In the genomic region with DNA sequence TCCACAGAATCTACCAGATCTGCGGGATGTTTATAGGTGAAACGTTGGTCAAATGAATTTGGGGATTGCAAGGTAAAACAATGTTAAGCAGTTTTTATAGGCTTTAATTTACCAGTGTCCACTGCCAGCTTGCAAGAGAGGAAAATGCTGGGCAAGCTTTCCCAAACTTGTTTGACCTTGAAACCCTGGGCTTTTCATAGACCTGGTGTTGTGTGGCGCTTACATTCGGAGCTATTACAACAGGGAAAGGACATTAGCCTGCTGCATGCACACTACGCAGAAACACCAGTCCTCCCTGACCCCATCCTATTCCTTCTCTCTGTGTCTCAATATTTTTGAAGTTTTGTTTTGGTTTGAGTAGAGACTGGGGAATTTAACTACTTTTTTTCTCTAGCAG, we compare ENCODE assay signal across 11 cellular contexts. TPM values are rescaled to one million over a fixed set of nuclear protein-coding genes. Genes with fewer than 3 reads are reported as not detected.
DNase-seq lines count a peak whose midpoint lies in the region; FAIRE-seq and TF ChIP-seq lines count a peak whose summit lies in the region.
"Had no signal": no experiment of that assay in that cellular context is flagged by ENCODE, and none has a peak within 500 bp of the region (broad histone marks: within the 10 kb centered on the region; RNA-seq: fewer than 3 reads in every experiment).

No MANE protein-coding gene starts in this region.

- peak overlapping the region; percentile 57 for H4K5ac ChIP-seq in mesendoderm (ENCODE audit: low read length)

- no peak overlapping the region for H3K4me3 ChIP-seq in left ventricle myocardium inferior
- H3K4me3 ChIP-seq in mesendoderm (ENCODE audit: low read length) = no peak overlapping the region
- no peak overlapping the region for H3K4me3 ChIP-seq in vagina
- H3K4me3 ChIP-seq: A549, ovary had no signal

- H3K56ac ChIP-seq in mesendoderm (ENCODE audit: low read length) = peak overlapping the region; percentile 77

- peak overlapping the region; percentile 36 for H3K4ac ChIP-seq in mesendoderm (ENCODE audit: low read depth, low read length)

- no peak for DNase-seq in left ventricle myocardium inferior
- no peak for DNase-seq in cardiac septum (ENCODE audit: low spot score)
- no peak for DNase-seq in caudate nucleus (lab: John Stamatoyannopoulos, UW)
- no peak for DNase-seq in mesendoderm
- no peak for DNase-seq in vagina (ENCODE audit: extremely low spot score in 2 of 2)
- no peak for DNase-seq in activated naive CD4-positive, alpha-beta T cell treated with Interleukin-2 at 50 U/mL for 16 hours
- DNase-seq in NCI-H2081 treated with DMSO at 0.1 percent for 48 hours (lab: John Stamatoyannopoulos, UW) = no peak
- DNase-seq in urothelium cell line (ENCODE audit: low spot score) = no peak
- DNase-seq: esophagus squamous epithelium had no signal

- H2BK120ac ChIP-seq in mesendoderm (ENCODE audit: low read depth, low read length) = peak overlapping the region; percentile 21

- H3K27me3 ChIP-seq in left ventricle myocardium inferior (ENCODE audit: low read depth) (no peaks in the 10 kb centered on the region), mesendoderm (ENCODE audit: insufficient read depth, low read length, poor library complexity) (no peaks in the 10 kb centered on the region), vagina (no peaks in the 10 kb centered on the region)
- H3K27me3 ChIP-seq: esophagus squamous epithelium, ovary had no signal

- intact Hi-C loops in left ventricle myocardium inferior (cut with micrococcal nuclease) = loop anchor here (5.0 to 10.0 kb wide), 2 partner anchors 66 to 392 kb away; no protein-coding TSS in a partner anchor
- intact Hi-C loops in cardiac septum (cut with DNase I) = loop anchor here (1.0 to 5.0 kb wide), 3 partner anchors 51 to 169 kb away; no protein-coding TSS in a partner anchor
- intact Hi-C loops in vagina (cut with DNase I) = loop anchor here (2.0 to 10.0 kb wide), 4 partner anchors 71 to 422 kb away; partner anchors contain the start of gene NFE2L2

- no peak overlapping the region for H3K23ac ChIP-seq in mesendoderm (ENCODE audit: low read length)

- H2AK5ac ChIP-seq in mesendoderm (ENCODE audit: low read length) = no peak overlapping the region

- H3K79me1 ChIP-seq in mesendoderm (ENCODE audit: low read length) = no peaks in the 10 kb centered on the region

- H3K36me3 ChIP-seq in left ventricle myocardium inferior (peaks cover 8% of the 10 kb centered on the region), mesendoderm (ENCODE audit: control insufficient read depth, insufficient read depth, low read length) (no peaks in the 10 kb centered on the region), vagina (no peaks in the 10 kb centered on the region)
- H3K36me3 ChIP-seq: esophagus squamous epithelium, ovary had no signal

- no peak for FAIRE-seq in urothelium cell line (lab: Jason Lieb, UNC)
- FAIRE-seq: A549 had no signal

- no CpG with 5 or more reads among the region's 5 CpGs for WGBS in mesendoderm (ENCODE audit: extremely low coverage, insufficient coverage, low lambda C conversion rate)

- H3K9me3 ChIP-seq in left ventricle myocardium inferior (replicated peaks) = no peaks in the 10 kb centered on the region
- no peaks in the 10 kb centered on the region for H3K9me3 ChIP-seq in vagina
- H3K9me3 ChIP-seq: A549, esophagus squamous epithelium, ovary had no signal

- peak overlapping the region; percentile 78 for H2BK15ac ChIP-seq in mesendoderm (replicated peaks; ENCODE audit: low read depth)

- peaks cover 5% of the 10 kb centered on the region for H3K4me1 ChIP-seq in left ventricle myocardium inferior
- H3K4me1 ChIP-seq in mesendoderm (ENCODE audit: control insufficient read depth, low read depth, low read length) = no peaks in the 10 kb centered on the region
- H3K4me1 ChIP-seq in vagina = peaks cover 5% of the 10 kb centered on the region

- H3K9ac ChIP-seq in mesendoderm (ENCODE audit: low read length) = no peak overlapping the region

- no peaks in the 10 kb centered on the region for H3K79me2 ChIP-seq in mesendoderm (ENCODE audit: control insufficient read depth, insufficient read depth, low read length)

- H3K27ac ChIP-seq in left ventricle myocardium inferior (replicated peaks) = peak overlapping the region; percentile 12
- peak overlapping the region; percentile 63 for H3K27ac ChIP-seq in caudate nucleus (ENCODE audit: low read depth, low read length)
- no peak overlapping the region for H3K27ac ChIP-seq in mesendoderm (ENCODE audit: low read depth, low read length)
- peak overlapping the region; percentile 56 for H3K27ac ChIP-seq in vagina

- peak overlapping the region; percentile 51 for H3K18ac ChIP-seq in mesendoderm (ENCODE audit: low read length)

- H3K4me2 ChIP-seq in mesendoderm (ENCODE audit: low read length) = no peak overlapping the region

- no peak for TF ChIP-seq POLR2A in vagina (IDR thresholded peaks at IDR 0.05)

- H2BK5ac ChIP-seq in mesendoderm (ENCODE audit: low read length) = no peak overlapping the region

- TF ChIP-seq CTCF in left ventricle myocardium inferior (IDR thresholded peaks at IDR 0.05; ENCODE audit: borderline replicate concordance) = no peak
- no peak for TF ChIP-seq CTCF in vagina (IDR thresholded peaks at IDR 0.05)

- no peak overlapping the region for H4K8ac ChIP-seq in mesendoderm (ENCODE audit: low read depth, low read length)

RNA-seq across cellular contexts. Expression of gene AGPS, which starts 59.6 kb away (rescaled TPM):
- total RNA-seq in left ventricle myocardium inferior (26.4 TPM), cardiac septum (27.5 TPM), vagina (27.3 TPM)
- 41.4 TPM for polyA plus RNA-seq in mesendoderm (2013, experiment 1 of 2)
- 40.2 TPM for polyA plus RNA-seq in mesendoderm (2013, experiment 2 of 2)
